In genomic region chr22:30245985-30246901, GRCh38 we compare ENCODE assay signal across 1 cellular context.
TF ChIP-seq lines count a peak whose summit lies in the region.

Gene LIF, minus strand, starts transcription at chr22:30246759. Its CDS starts 64 bp downstream, at chr22:30246695.

TF ChIP-seq in HepG2, 621 proteins besides CTCF, POLR2A, EP300 and RAD21 (continued from another document):
- no peak for TF ChIP-seq GMEB2 (CRISPR knock-in tag; IDR thresholded peaks at IDR 0.05; ENCODE audit: low read depth)
- no peak for TF ChIP-seq MLLT10 (CRISPR knock-in tag; IDR thresholded peaks at IDR 0.05)
- TF ChIP-seq AGO1 (IDR thresholded peaks at IDR 0.05; ENCODE audit: low read depth, low read length, poor library complexity, severe bottlenecking): peak; percentile 59
- TF ChIP-seq, protein P1, sequence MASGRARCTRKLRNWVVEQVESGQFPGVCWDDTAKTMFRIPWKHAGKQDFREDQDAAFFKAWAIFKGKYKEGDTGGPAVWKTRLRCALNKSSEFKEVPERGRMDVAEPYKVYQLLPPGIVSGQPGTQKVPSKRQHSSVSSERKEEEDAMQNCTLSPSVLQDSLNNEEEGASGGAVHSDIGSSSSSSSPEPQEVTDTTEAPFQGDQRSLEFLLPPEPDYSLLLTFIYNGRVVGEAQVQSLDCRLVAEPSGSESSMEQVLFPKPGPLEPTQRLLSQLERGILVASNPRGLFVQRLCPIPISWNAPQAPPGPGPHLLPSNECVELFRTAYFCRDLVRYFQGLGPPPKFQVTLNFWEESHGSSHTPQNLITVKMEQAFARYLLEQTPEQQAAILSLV (CRISPR knock-in tag; IDR thresholded peaks at IDR 0.05; ENCODE audit: borderline replicate concordance): 0 out of 2 replicates have a peak, but pooled peaks have one; percentile 30
- TF ChIP-seq KLF6 (CRISPR knock-in tag; IDR thresholded peaks at IDR 0.05): 0 out of 2 replicates have a peak, but pooled peaks have one; percentile 29
- TF ChIP-seq KDM2A (CRISPR knock-in tag; IDR thresholded peaks at IDR 0.05; ENCODE audit: borderline replicate concordance, low read depth): no peak
- 0 out of 2 replicates have a peak, but pooled peaks have one; percentile 16 for TF ChIP-seq SP4 (CRISPR knock-in tag; IDR thresholded peaks at IDR 0.05)
- peak; percentile 73; the same call in 1 of the 2 replicates for TF ChIP-seq MYC (CRISPR knock-in tag; IDR thresholded peaks at IDR 0.05; ENCODE audit: borderline replicate concordance)
- TF ChIP-seq NFRKB (IDR thresholded peaks at IDR 0.05): no peak
- no peak; the same call in 1 of the 2 replicates for TF ChIP-seq ZNF891 (CRISPR knock-in tag; IDR thresholded peaks at IDR 0.05)
- peak; percentile 90 for TF ChIP-seq PRDM15 (CRISPR knock-in tag; IDR thresholded peaks at IDR 0.05)
- TF ChIP-seq NFKBIZ (CRISPR knock-in tag; IDR thresholded peaks at IDR 0.05): no peak
- peak; percentile 43 for TF ChIP-seq RBM22 (optimal IDR thresholded peaks at IDR 0.05; ENCODE audit: low read length)
- TF ChIP-seq ZNF253 (CRISPR knock-in tag; IDR thresholded peaks at IDR 0.05; ENCODE audit: borderline replicate concordance): 0 out of 2 replicates have a peak, but pooled peaks have one; percentile 26
- TF ChIP-seq TBX2 (CRISPR knock-in tag; IDR thresholded peaks at IDR 0.05; ENCODE audit: borderline replicate concordance): no peak
